2 cellular contexts compared by ENCODE assay signal in the genomic region with DNA sequence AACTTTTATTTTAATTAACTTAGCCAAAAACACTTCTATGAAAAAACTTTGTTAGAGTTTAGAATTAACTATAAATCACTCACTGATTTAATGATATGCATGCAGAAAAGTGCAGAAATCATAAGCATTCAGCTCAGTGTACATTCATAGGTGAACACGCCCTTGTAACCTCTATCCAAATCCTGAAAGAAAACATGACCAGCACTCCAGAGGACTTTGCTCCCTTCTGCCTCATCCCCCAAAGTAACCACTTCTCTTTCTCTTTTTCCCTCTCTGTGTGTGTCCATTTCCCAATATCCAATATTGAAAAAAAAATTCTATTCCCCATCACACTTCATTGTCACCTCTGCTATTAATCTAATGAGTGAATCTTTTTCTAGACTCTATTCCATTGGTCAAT.
TF ChIP-seq lines count a peak whose summit lies in the region.

No MANE protein-coding gene starts in this region.

TF ChIP-seq in GM23338, 12 proteins besides CTCF, POLR2A, EP300 and RAD21 (continued from another document):
- TF ChIP-seq, protein P1, sequence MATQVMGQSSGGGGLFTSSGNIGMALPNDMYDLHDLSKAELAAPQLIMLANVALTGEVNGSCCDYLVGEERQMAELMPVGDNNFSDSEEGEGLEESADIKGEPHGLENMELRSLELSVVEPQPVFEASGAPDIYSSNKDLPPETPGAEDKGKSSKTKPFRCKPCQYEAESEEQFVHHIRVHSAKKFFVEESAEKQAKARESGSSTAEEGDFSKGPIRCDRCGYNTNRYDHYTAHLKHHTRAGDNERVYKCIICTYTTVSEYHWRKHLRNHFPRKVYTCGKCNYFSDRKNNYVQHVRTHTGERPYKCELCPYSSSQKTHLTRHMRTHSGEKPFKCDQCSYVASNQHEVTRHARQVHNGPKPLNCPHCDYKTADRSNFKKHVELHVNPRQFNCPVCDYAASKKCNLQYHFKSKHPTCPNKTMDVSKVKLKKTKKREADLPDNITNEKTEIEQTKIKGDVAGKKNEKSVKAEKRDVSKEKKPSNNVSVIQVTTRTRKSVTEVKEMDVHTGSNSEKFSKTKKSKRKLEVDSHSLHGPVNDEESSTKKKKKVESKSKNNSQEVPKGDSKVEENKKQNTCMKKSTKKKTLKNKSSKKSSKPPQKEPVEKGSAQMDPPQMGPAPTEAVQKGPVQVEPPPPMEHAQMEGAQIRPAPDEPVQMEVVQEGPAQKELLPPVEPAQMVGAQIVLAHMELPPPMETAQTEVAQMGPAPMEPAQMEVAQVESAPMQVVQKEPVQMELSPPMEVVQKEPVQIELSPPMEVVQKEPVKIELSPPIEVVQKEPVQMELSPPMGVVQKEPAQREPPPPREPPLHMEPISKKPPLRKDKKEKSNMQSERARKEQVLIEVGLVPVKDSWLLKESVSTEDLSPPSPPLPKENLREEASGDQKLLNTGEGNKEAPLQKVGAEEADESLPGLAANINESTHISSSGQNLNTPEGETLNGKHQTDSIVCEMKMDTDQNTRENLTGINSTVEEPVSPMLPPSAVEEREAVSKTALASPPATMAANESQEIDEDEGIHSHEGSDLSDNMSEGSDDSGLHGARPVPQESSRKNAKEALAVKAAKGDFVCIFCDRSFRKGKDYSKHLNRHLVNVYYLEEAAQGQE (IDR thresholded peaks at IDR 0.05; ENCODE audit: unreplicated experiment) = no peak
- TF ChIP-seq CREB1 (CRISPR knock-in tag; IDR thresholded peaks at IDR 0.05; ENCODE audit: low read depth) (no peak), EZH2 (IDR thresholded peaks at IDR 0.05; ENCODE audit: low read depth, unreplicated experiment) (no peak)

TF ChIP-seq in Ishikawa, 13 proteins besides CTCF, POLR2A, EP300 and RAD21 (continued from another document):
- TF ChIP-seq, protein P1 (IDR thresholded peaks at IDR 0.05; ENCODE audit: low read depth) = peak; percentile 66
- TF ChIP-seq, protein P2, sequence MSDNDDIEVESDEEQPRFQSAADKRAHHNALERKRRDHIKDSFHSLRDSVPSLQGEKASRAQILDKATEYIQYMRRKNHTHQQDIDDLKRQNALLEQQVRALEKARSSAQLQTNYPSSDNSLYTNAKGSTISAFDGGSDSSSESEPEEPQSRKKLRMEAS (IDR thresholded peaks at IDR 0.05) = no peak
